In genomic region chr15:70701891-70702568, GRCh38 we compare ENCODE assay signal across 9 cellular contexts.
DNase-seq lines count a peak whose midpoint lies in the region; ATAC-seq and TF ChIP-seq lines count a peak whose summit lies in the region.
"Had no signal": no experiment of that assay in that cellular context is flagged by ENCODE, and none has a peak within 500 bp of the region (broad histone marks: within the 10 kb centered on the region; RNA-seq: fewer than 3 reads in every experiment).

No MANE protein-coding gene starts in this region.

- H3K27ac Mint-ChIP-seq in Calu3 (ENCODE audit: unreplicated experiment): peak overlapping the region; percentile 66

- peak overlapping the region; percentile 85 for H3K27ac ChIP-seq in psoas muscle

- BruUV-seq in Calu3 (replicated peaks; lab: Mats Ljungman, UMichigan): no TSS peak

- TF ChIP-seq POLR2A in lower leg skin (IDR thresholded peaks at IDR 0.05): no peak

- H3K27me3 Mint-ChIP-seq in Calu3 (ENCODE audit: unreplicated experiment): no peaks in the 10 kb centered on the region

- H3K4me3 ChIP-seq in foreskin fibroblast (ENCODE audit: low read depth in 1 of 2, low read length in 2 of 2): peak overlapping the region; percentile 9 to 40
- peak overlapping the region; percentile 61 for H3K4me3 ChIP-seq in psoas muscle
- H3K4me3 ChIP-seq in lower leg skin (ENCODE audit: low read depth, poor library complexity, severe bottlenecking): no peak overlapping the region

- H3K9me3 ChIP-seq in psoas muscle: no peaks in the 10 kb centered on the region

- CTCF ChIA-PET in Calu3 (lab: Charles Lee): interaction anchor here (0.9 to 4.6 kb wide), 4 partner anchors 11 to 21 kb away, joined by 3 to 28 read pairs (median 6); no protein-coding TSS in a partner anchor

- TF ChIP-seq CTCF in Calu3 (IDR thresholded peaks at IDR 0.05; ENCODE audit: unreplicated experiment): no peak
- no peak for TF ChIP-seq CTCF in foreskin fibroblast (IDR thresholded peaks at IDR 0.05; ENCODE audit: low read depth, low read length)
- no peak for TF ChIP-seq CTCF in psoas muscle (IDR thresholded peaks at IDR 0.05)
- no peak for TF ChIP-seq CTCF in lower leg skin (IDR thresholded peaks at IDR 0.05)

- DNase-seq in Calu3 (no peak), foreskin fibroblast (peak in 1 of 2 donors; percentile 59), psoas muscle (peak in 1 of 2 donors; percentile 46), lower leg skin (ENCODE audit: low spot score in 2 of 2) (no peak), NOMO-1 (lab: John Stamatoyannopoulos, UW; ENCODE audit: unreplicated experiment in 2 of 2) (no peak)
- DNase-seq: NK-92 treated with Interleukin-12 subunit alpha and Interleukin-12 subunit beta, amount 100 ng/mL, for 24 hours had no signal

- intact Hi-C loops in Calu3 (cut with micrococcal nuclease; ENCODE audit: unreplicated experiment): no loop called here
- intact Hi-C loops in psoas muscle (cut with DNase I): no loop called here
- intact Hi-C loops in lower leg skin (cut with DNase I; ENCODE audit: low total_unique reads): no loop called here

- no peaks in the 10 kb centered on the region for H3K9me3 Mint-ChIP-seq in Calu3 (ENCODE audit: low read depth, unreplicated experiment)

- peak overlapping the region; percentile 72 for H3K4me3 Mint-ChIP-seq in Calu3 (ENCODE audit: low read depth, unreplicated experiment)

- no peaks in the 10 kb centered on the region for H3K36me3 Mint-ChIP-seq in Calu3 (ENCODE audit: insufficient read depth, unreplicated experiment)

- 2 to 18% (median 8%) methylated on average over 9 of the region's 9 CpGs for WGBS in psoas muscle, 3 donors
- 50 to 54% methylated on average over 9 of the region's 9 CpGs for WGBS in lower leg skin, 2 donors

- peaks cover 61% of the 10 kb centered on the region for H3K4me1 Mint-ChIP-seq in Calu3 (ENCODE audit: low read depth, unreplicated experiment)

- peaks cover 77% of the 10 kb centered on the region for H3K4me1 ChIP-seq in psoas muscle

- H3K27me3 ChIP-seq in psoas muscle (ENCODE audit: insufficient read depth in 3 of 3, low read length in 2 of 3): no peaks in the 10 kb centered on the region

- H3K36me3 ChIP-seq in psoas muscle (ENCODE audit: insufficient read depth in 1 of 2, low read depth in 1 of 2): peaks cover 0 to 3% of the 10 kb centered on the region in 2 donors

- peak; percentile 91 for ATAC-seq in SK-N-SH treated with all-trans-retinoic acid at 6 μM for 48 hours
- peak; percentile 76 to 85 (median 80) for ATAC-seq in psoas muscle
- no peak for ATAC-seq in GM21737 (IDR thresholded peaks at IDR 0.05; ENCODE audit: unreplicated experiment)
- no peak for ATAC-seq in GM19467 (IDR thresholded peaks at IDR 0.05; ENCODE audit: unreplicated experiment)

TF ChIP-seq in SK-N-SH treated with all-trans-retinoic acid at 6 μM for 48 hours, 23 proteins besides CTCF, POLR2A, EP300 and RAD21:
- TF ChIP-seq PATZ1 (CRISPR knock-in tag; IDR thresholded peaks at IDR 0.05; ENCODE audit: borderline replicate concordance) (no peak), ZFP3 (CRISPR knock-in tag; IDR thresholded peaks at IDR 0.05) (0 out of 2 replicates have a peak, but pooled peaks have one; percentile 51)

Comparison
In these comparisons a context has a peak if more than half of its experiments do, and no peak if none do; other contexts are left out.
1. ATAC-seq: peak in SK-N-SH treated with all-trans-retinoic acid at 6 μM for 48 hours (single experiment) and psoas muscle (4 of 4); none in GM21737 (single experiment) and GM19467 (single experiment).